22 cellular contexts compared by ENCODE assay signal in the genomic region with DNA sequence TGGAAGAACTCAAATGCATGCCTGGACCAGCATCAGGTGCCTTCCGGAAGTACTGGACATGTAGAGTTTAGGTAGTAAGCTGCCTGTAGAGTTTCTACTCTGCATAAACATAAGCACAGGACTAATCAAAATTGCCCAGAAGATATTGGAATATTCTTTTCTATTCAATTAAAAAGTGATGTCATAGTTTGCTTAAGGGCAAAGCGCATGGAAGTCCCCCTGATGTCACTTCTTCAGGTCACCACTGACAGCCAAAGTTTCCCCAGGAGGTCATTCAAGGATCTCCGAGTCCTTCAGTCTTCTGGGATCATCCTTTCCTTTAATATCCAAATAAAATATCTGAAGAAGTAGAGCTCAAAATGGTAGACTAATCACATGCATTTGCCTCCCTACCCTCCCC.
"Had no signal": no experiment of that assay in that cellular context is flagged by ENCODE, and none has a peak within 500 bp of the region (broad histone marks: within the 10 kb centered on the region; RNA-seq: fewer than 3 reads in every experiment).

No MANE protein-coding gene starts in this region.

- FAIRE-seq: colon, endothelial cell of umbilical vein, frontal cortex, islet of Langerhans, keratinocyte had no signal

- H3K27ac ChIP-seq: coronary artery, dorsolateral prefrontal cortex, esophagus muscularis mucosa, foreskin keratinocyte, gastroesophageal sphincter, heart left ventricle, hepatocyte, left lung, lower lobe of right lung had no signal

- H3K36me3 ChIP-seq: esophagus muscularis mucosa, gastroesophageal sphincter, heart left ventricle, left lung, lower lobe of right lung had no signal

- H3K79me2 ChIP-seq: hepatocyte had no signal

- H3K9me3 ChIP-seq: lower lobe of right lung, mucosa of descending colon had no signal

- H3K27me3 ChIP-seq: foreskin keratinocyte, gastroesophageal sphincter, heart left ventricle, hepatocyte, left lung had no signal

- H3K4me2 ChIP-seq: hepatocyte had no signal

- ATAC-seq: foreskin keratinocyte, gastroesophageal sphincter, heart left ventricle, left cardiac atrium, left lung, left ventricle myocardium superior, lower lobe of right lung, mucosa of descending colon had no signal

- DNase-seq: dermis blood vessel endothelial cell; dorsolateral prefrontal cortex; effector CD4-positive, alpha-beta T cell; effector memory CD4-positive, alpha-beta T cell; foreskin keratinocyte; heart left ventricle; left cardiac atrium; left lung; left ventricle myocardium superior; lower lobe of right lung; mesenchymal stem cell; mucosa of descending colon; naive B cell had no signal

- H3K4me3 ChIP-seq: coronary artery, dorsolateral prefrontal cortex, esophagus muscularis mucosa, gastroesophageal sphincter, heart left ventricle, hepatocyte, left lung, lower lobe of right lung, mucosa of descending colon had no signal

- H2AFZ ChIP-seq: hepatocyte had no signal
